36 cellular contexts compared by ENCODE assay signal in the genomic region with DNA sequence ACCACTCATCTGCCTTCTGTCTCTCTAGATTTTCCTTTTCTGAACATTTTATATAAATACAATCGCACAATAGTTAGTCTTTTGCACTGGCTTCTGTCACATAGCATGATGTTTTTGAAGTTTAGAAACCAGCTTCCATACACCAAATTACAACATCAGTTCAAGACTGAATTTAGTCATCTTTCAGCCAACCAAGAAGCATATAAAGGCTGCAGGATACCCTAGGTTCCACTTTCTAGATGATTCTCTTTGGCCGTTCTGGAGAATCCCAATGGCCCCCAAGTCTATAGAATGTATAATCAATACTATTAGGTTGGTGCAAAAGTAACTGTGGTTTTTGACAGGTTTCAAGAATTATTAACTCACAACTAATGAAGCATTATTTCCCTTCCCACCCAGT.
"Had no signal": no experiment of that assay in that cellular context is flagged by ENCODE, and none has a peak within 500 bp of the region (broad histone marks: within the 10 kb centered on the region; RNA-seq: fewer than 3 reads in every experiment).

No MANE protein-coding gene starts in this region.

- H3K27me3 Mint-ChIP-seq: activated B cell treated with CpG ODN at 0.5 μM for 24 hours; activated CD4-positive, alpha-beta memory T cell treated with anti-CD3 and anti-CD28 coated beads for 36 hours; activated CD4-positive, alpha-beta T cell treated with anti-CD3 and anti-CD28 coated beads, Interleukin-2, amount 10 ng/mL, durations not matched to agents 24 days and 14 days; activated CD8-positive, alpha-beta T cell treated with anti-CD3 and anti-CD28 coated beads for 36 hours; activated naive CD4-positive, alpha-beta T cell treated with anti-CD3 and anti-CD28 coated beads, Interleukin-2, amount 10 ng/mL, durations not matched to agents 7 days and 5 days; activated naive CD4-positive, alpha-beta T cell treated with anti-CD3 and anti-CD28 coated beads, Interleukin-2, amount 50 U/mL, for 24 hours; activated naive CD8-positive, alpha-beta T cell; activated naive CD8-positive, alpha-beta T cell treated with anti-CD3 and anti-CD28 coated beads, Interleukin-2, amount 10 ng/mL, durations not matched to agents 7 days and 5 days; activated naive CD8-positive, alpha-beta T cell treated with anti-CD3 and anti-CD28 coated beads, Interleukin-2, amount 50 U/mL, for 24 hours; activated T-cell treated with anti-CD3 and anti-CD28 coated beads, Interleukin-2, amount 50 U/mL, for 24 hours; brain; central memory CD8-positive, alpha-beta T cell had no signal

- H3K27me3 ChIP-seq: ascending aorta, cardiac muscle cell had no signal

- H3K27ac ChIP-seq: ascending aorta, cardiac muscle cell, VCaP had no signal

- H3K36me3 Mint-ChIP-seq: activated naive CD4-positive, alpha-beta T cell treated with anti-CD3 and anti-CD28 coated beads, Interleukin-2, amount 10 ng/mL, durations not matched to agents 7 days and 5 days; brain had no signal

- H3K36me3 ChIP-seq: cardiac muscle cell had no signal

- H3K4me1 Mint-ChIP-seq: activated CD4-positive, alpha-beta T cell treated with anti-CD3 and anti-CD28 coated beads, Interleukin-2, amount 10 ng/mL, durations not matched to agents 24 days and 14 days; activated naive CD4-positive, alpha-beta T cell treated with anti-CD3 and anti-CD28 coated beads, Interleukin-2, amount 10 ng/mL, durations not matched to agents 7 days and 5 days; activated naive CD4-positive, alpha-beta T cell treated with anti-CD3 and anti-CD28 coated beads, Interleukin-2, amount 50 U/mL, for 24 hours; activated naive CD8-positive, alpha-beta T cell treated with anti-CD3 and anti-CD28 coated beads, Interleukin-2, amount 50 U/mL, for 24 hours; brain; central memory CD8-positive, alpha-beta T cell had no signal

- H3K9me3 Mint-ChIP-seq: activated B cell treated with CpG ODN at 0.5 μM for 24 hours; activated CD4-positive, alpha-beta memory T cell treated with anti-CD3 and anti-CD28 coated beads for 36 hours; activated CD4-positive, alpha-beta T cell treated with anti-CD3 and anti-CD28 coated beads, Interleukin-2, amount 10 ng/mL, durations not matched to agents 24 days and 14 days; activated CD8-positive, alpha-beta T cell treated with anti-CD3 and anti-CD28 coated beads for 36 hours; activated naive CD4-positive, alpha-beta T cell treated with anti-CD3 and anti-CD28 coated beads, Interleukin-2, amount 10 ng/mL, durations not matched to agents 7 days and 5 days; activated naive CD4-positive, alpha-beta T cell treated with anti-CD3 and anti-CD28 coated beads, Interleukin-2, amount 50 U/mL, for 24 hours; activated naive CD8-positive, alpha-beta T cell treated with anti-CD3 and anti-CD28 coated beads, Interleukin-2, amount 10 ng/mL, durations not matched to agents 7 days and 5 days; activated naive CD8-positive, alpha-beta T cell treated with anti-CD3 and anti-CD28 coated beads, Interleukin-2, amount 50 U/mL, for 24 hours; activated T-cell treated with anti-CD3 and anti-CD28 coated beads, Interleukin-2, amount 50 U/mL, for 24 hours; activated T-helper 2 cell treated with anti-CD3 and anti-CD28 coated beads, Interferon-gamma antibody, Interleukin-2, Interleukin-4, amounts not matched to agents 10 μg/mL and 5 μg/mL and 100 μg/mL, durations not matched to agents 14 hours and 24 hours and 36 hours; brain; central memory CD8-positive, alpha-beta T cell; T-helper 1 cell treated with Interleukin-12 subunit alpha and Interleukin-12 subunit beta and Interleukin-4 antibody, amounts not matched to agents 30 μg/mL and 1 μg/mL, for 36 hours; T-helper 2 cell treated with Interferon-gamma antibody and Interleukin-4, amounts not matched to agents 5 μg/mL and 100 μg/mL, for 36 hours had no signal

- ATAC-seq: activated CD8-positive, alpha-beta T cell treated with anti-CD3 and anti-CD28 coated beads for 36 hours; activated naive CD8-positive, alpha-beta T cell treated with anti-CD3 and anti-CD28 coated beads, Interleukin-2, amount 50 U/mL, for 24 hours had no signal

- H3K27ac Mint-ChIP-seq: activated B cell treated with CpG ODN at 0.5 μM for 24 hours; activated CD4-positive, alpha-beta memory T cell treated with anti-CD3 and anti-CD28 coated beads for 36 hours; activated CD4-positive, alpha-beta T cell treated with anti-CD3 and anti-CD28 coated beads, Interleukin-2, amount 10 ng/mL, durations not matched to agents 24 days and 14 days; activated CD8-positive, alpha-beta T cell treated with anti-CD3 and anti-CD28 coated beads for 36 hours; activated naive CD4-positive, alpha-beta T cell treated with anti-CD3 and anti-CD28 coated beads, Interleukin-2, amount 10 ng/mL, durations not matched to agents 7 days and 5 days; activated naive CD4-positive, alpha-beta T cell treated with anti-CD3 and anti-CD28 coated beads, Interleukin-2, amount 50 U/mL, for 24 hours; activated naive CD8-positive, alpha-beta T cell; activated naive CD8-positive, alpha-beta T cell treated with anti-CD3 and anti-CD28 coated beads, Interleukin-2, amount 10 ng/mL, durations not matched to agents 7 days and 5 days; activated naive CD8-positive, alpha-beta T cell treated with anti-CD3 and anti-CD28 coated beads, Interleukin-2, amount 50 U/mL, for 24 hours; activated T-cell treated with anti-CD3 and anti-CD28 coated beads, Interleukin-2, amount 50 U/mL, for 24 hours; activated T-helper 2 cell treated with anti-CD3 and anti-CD28 coated beads, Interferon-gamma antibody, Interleukin-2, Interleukin-4, amounts not matched to agents 10 μg/mL and 5 μg/mL and 100 μg/mL, durations not matched to agents 14 hours and 24 hours and 36 hours; brain; T-helper 1 cell treated with Interleukin-12 subunit alpha and Interleukin-12 subunit beta and Interleukin-4 antibody, amounts not matched to agents 30 μg/mL and 1 μg/mL, for 36 hours; T-helper 2 cell treated with Interferon-gamma antibody and Interleukin-4, amounts not matched to agents 5 μg/mL and 100 μg/mL, for 36 hours had no signal

- H3K4me1 ChIP-seq: ascending aorta had no signal

- H3K9me3 ChIP-seq: ascending aorta had no signal

- H3K4me3 ChIP-seq: ascending aorta, cardiac muscle cell had no signal

- DNase-seq: activated B cell treated with CpG ODN at 0.5 μM for 24 hours; activated CD4-positive, alpha-beta memory T cell treated with anti-CD3 and anti-CD28 coated beads for 36 hours; activated CD4-positive, alpha-beta T cell treated with anti-CD3 and anti-CD28 coated beads for 4 hours; activated CD4-positive, alpha-beta T cell treated with anti-CD3 and anti-CD28 coated beads, Interleukin-2, amount 10 ng/mL, durations not matched to agents 24 days and 14 days; activated CD4-positive, alpha-beta T cell treated with anti-CD3 and anti-CD28 coated beads, Interleukin-2, amount 50 U/mL, for 1 hour; activated CD4-positive, alpha-beta T cell treated with anti-CD3 and anti-CD28 coated beads, Interleukin-2, amount 50 U/mL, for 4 hours; activated CD4-positive, CD25-positive, alpha-beta regulatory T cell treated with anti-CD3 and anti-CD28 coated beads, Interleukin-2, amount 50 U/mL, for 72 hours; activated CD8-positive, alpha-beta memory T cell treated with anti-CD3 and anti-CD28 coated beads, Interleukin-2, amount 50 U/mL, for 4 hours; activated CD8-positive, alpha-beta T cell treated with anti-CD3 and anti-CD28 coated beads for 36 hours; activated effector memory CD4-positive, alpha-beta T cell treated with Interleukin-2 at 50 U/mL for 16 hours; activated gamma-delta T cell; activated naive CD4-positive, alpha-beta T cell treated with anti-CD3 and anti-CD28 coated beads, Interleukin-2, amount 10 ng/mL, durations not matched to agents 7 days and 5 days; activated naive CD4-positive, alpha-beta T cell treated with Interleukin-2 at 50 U/mL for 16 hours; activated naive CD8-positive, alpha-beta T cell treated with anti-CD3 and anti-CD28 coated beads, Interleukin-2, amount 10 ng/mL, durations not matched to agents 7 days and 5 days; activated naive CD8-positive, alpha-beta T cell treated with anti-CD3 and anti-CD28 coated beads, Interleukin-2, amount 50 U/mL, for 24 hours; activated T-cell treated with anti-CD3 and anti-CD28 coated beads, Interleukin-2, amount 50 U/mL, for 24 hours; activated T-cell treated with anti-CD3 and anti-CD28 coated beads, Interleukin-2, amount 50 U/mL, for 48 hours; amygdala; anterior cingulate cortex; caudate nucleus; cerebellar nuclear complex; T-helper 1 cell; T-helper 2 cell; T-helper 9 cell had no signal

- H3K4me3 Mint-ChIP-seq: activated B cell treated with CpG ODN at 0.5 μM for 24 hours; activated CD4-positive, alpha-beta memory T cell treated with anti-CD3 and anti-CD28 coated beads for 36 hours; activated CD4-positive, alpha-beta T cell treated with anti-CD3 and anti-CD28 coated beads, Interleukin-2, amount 10 ng/mL, durations not matched to agents 24 days and 14 days; activated CD8-positive, alpha-beta T cell treated with anti-CD3 and anti-CD28 coated beads for 36 hours; activated naive CD4-positive, alpha-beta T cell treated with anti-CD3 and anti-CD28 coated beads, Interleukin-2, amount 10 ng/mL, durations not matched to agents 7 days and 5 days; activated naive CD4-positive, alpha-beta T cell treated with anti-CD3 and anti-CD28 coated beads, Interleukin-2, amount 50 U/mL, for 24 hours; activated naive CD8-positive, alpha-beta T cell; activated naive CD8-positive, alpha-beta T cell treated with anti-CD3 and anti-CD28 coated beads, Interleukin-2, amount 10 ng/mL, durations not matched to agents 7 days and 5 days; activated naive CD8-positive, alpha-beta T cell treated with anti-CD3 and anti-CD28 coated beads, Interleukin-2, amount 50 U/mL, for 24 hours; activated T-cell treated with anti-CD3 and anti-CD28 coated beads, Interleukin-2, amount 50 U/mL, for 24 hours; brain; central memory CD8-positive, alpha-beta T cell; T-helper 1 cell treated with Interleukin-12 subunit alpha and Interleukin-12 subunit beta and Interleukin-4 antibody, amounts not matched to agents 30 μg/mL and 1 μg/mL, for 36 hours; T-helper 2 cell treated with Interferon-gamma antibody and Interleukin-4, amounts not matched to agents 5 μg/mL and 100 μg/mL, for 36 hours had no signal

- FAIRE-seq: bronchial epithelial cell, TTC549 had no signal
